8 cellular contexts compared by ENCODE assay signal in genomic region chr10:75400769-75401568, GRCh38. TPM values are rescaled to one million over a fixed set of nuclear protein-coding genes. Genes with fewer than 3 reads are reported as not detected.
DNase-seq lines count a peak whose midpoint lies in the region; ATAC-seq and TF ChIP-seq lines count a peak whose summit lies in the region.

No MANE protein-coding gene starts in this region.

- H3K27ac Mint-ChIP-seq in activated naive CD4-positive, alpha-beta T cell treated with anti-CD3 and anti-CD28 coated beads, Interleukin-2, amount 50 U/mL, for 72 hours = no peak overlapping the region

- H4K20me1 ChIP-seq in KMS-11 (ENCODE audit: insufficient read depth) = no peaks in the 10 kb centered on the region

- H3K4me1 ChIP-seq in KMS-11 (ENCODE audit: low read depth, poor library complexity, severe bottlenecking) (no peaks in the 10 kb centered on the region), prostate gland (replicated peaks) (peaks cover 9% of the 10 kb centered on the region)

- H3K9me3 Mint-ChIP-seq in activated naive CD4-positive, alpha-beta T cell treated with anti-CD3 and anti-CD28 coated beads, Interleukin-2, amount 50 U/mL, for 72 hours = peaks cover 0 to 4% of the 10 kb centered on the region in 2 donors

- H3K79me2 ChIP-seq in KMS-11 (ENCODE audit: insufficient read depth, low read depth) = peaks cover 21% of the 10 kb centered on the region

- peak overlapping the region; percentile 71 for H3K4me2 ChIP-seq in KMS-11

- ATAC-seq in GM19467 (IDR thresholded peaks at IDR 0.05; ENCODE audit: unreplicated experiment) (peak; percentile 16), left cardiac atrium (peak; percentile 16 to 43)
- peak; percentile 46 to 47 for ATAC-seq in activated naive CD4-positive, alpha-beta T cell treated with anti-CD3 and anti-CD28 coated beads, Interleukin-2, amount 50 U/mL, for 72 hours

- peak overlapping the region; percentile 91 for H2AFZ ChIP-seq in KMS-11 (ENCODE audit: low read depth)

- intact Hi-C loops in left cardiac atrium (cut with DNase I) = loop anchor here (2.0 to 10.0 kb wide), 7 partner anchors 254 to 1374 kb away; no protein-coding TSS in a partner anchor
- intact Hi-C loops in prostate gland (cut with DNase I) = loop anchor here (2.0 to 10.0 kb wide), 7 partner anchors 261 to 1704 kb away; no protein-coding TSS in a partner anchor

- H3K36me3 ChIP-seq in KMS-11 (ENCODE audit: insufficient read depth) (no peaks in the 10 kb centered on the region), prostate gland (peaks cover 0 to 14% of the 10 kb centered on the region in 2 donors)

- H3K9me3 ChIP-seq in prostate gland = no peaks in the 10 kb centered on the region

- under 1% methylated on average over 68 of the region's 68 CpGs for WGBS in prostate gland

- H3K4me3 ChIP-seq in KMS-11 (IDR thresholded peaks at IDR 0.05; ENCODE audit: insufficient read depth, low read depth, low read length) (no peak overlapping the region), prostate gland (peak overlapping the region; percentile 98 to 100)

- H3K27ac ChIP-seq in KMS-11 (peak overlapping the region; percentile 61), prostate gland (peak overlapping the region; percentile 98 to 99)

- TF ChIP-seq CTCF in KMS-11 (conservative IDR thresholded peaks at IDR 0.05; ENCODE audit: low read depth, low read length) (no peak), prostate gland (IDR thresholded peaks at IDR 0.05) (peak in 1 of 4 experiments; percentile 1)

- peaks cover 5 to 16% of the 10 kb centered on the region in 2 donors for H3K36me3 Mint-ChIP-seq in activated naive CD4-positive, alpha-beta T cell treated with anti-CD3 and anti-CD28 coated beads, Interleukin-2, amount 50 U/mL, for 72 hours

- H3K9ac ChIP-seq in KMS-11 = peak overlapping the region; percentile 59

- DNase-seq in Daoy (ENCODE audit: low read depth) (peak; percentile 65), left cardiac atrium (peak; percentile 75), prostate gland (ENCODE audit: low spot score) (peak; percentile 49), globus pallidus (ENCODE audit: low spot score) (no peak), D341Med (ENCODE audit: low spot score) (no peak)
- DNase-seq in activated naive CD4-positive, alpha-beta T cell treated with anti-CD3 and anti-CD28 coated beads, Interleukin-2, amount 50 U/mL, for 72 hours (ENCODE audit: low spot score in 2 of 2) = peak in 1 of 2 donors; percentile 45

- no peak for TF ChIP-seq POLR2A in prostate gland (IDR thresholded peaks at IDR 0.05)

- H3K27me3 ChIP-seq in KMS-11 (ENCODE audit: insufficient read depth, low read depth) = no peaks in the 10 kb centered on the region
- H3K27me3 ChIP-seq in prostate gland (replicated peaks; ENCODE audit: insufficient read depth) = no peaks in the 10 kb centered on the region

RNA-seq across cellular contexts. Expression of gene ZNF503, which starts 0.6 kb away (rescaled TPM):
- total RNA-seq in Daoy (2014; rRNA removed; shearing (Covaris generic)) = 3.7 and 5.7 TPM in 2 replicates
- total RNA-seq in activated naive CD4-positive, alpha-beta T cell treated with anti-CD3 and anti-CD28 coated beads, Interleukin-2, amount 50 U/mL, for 72 hours = under 1 TPM; 0.16 to 0.93 TPM
- total RNA-seq in left cardiac atrium = 10 to 100 TPM; 12.0 to 14.3 TPM
- 10 to 100 TPM; 23.9 to 33.7 TPM for total RNA-seq in prostate gland

RNA-seq across cellular contexts. Expression of gene LRMDA, which starts 30.5 kb away (rescaled TPM):
- total RNA-seq in Daoy (2014; rRNA removed; shearing (Covaris generic)) = 1.6 TPM in 1 of 2 replicates, not detected in the other
- not detected for total RNA-seq in activated naive CD4-positive, alpha-beta T cell treated with anti-CD3 and anti-CD28 coated beads, Interleukin-2, amount 50 U/mL, for 72 hours
- total RNA-seq in left cardiac atrium (10 to 100 TPM; 40.6 to 57.8 TPM), prostate gland (10 to 100 TPM in 1 of 2 donors, 1 to 10 TPM in 1; 9.6 to 12.6 TPM)

Comparison
In these comparisons a context has a peak if more than half of its experiments do, and no peak if none do; other contexts are left out.
1. DNase-seq: peak in Daoy (single experiment), left cardiac atrium (single experiment) and prostate gland (single experiment); none in globus pallidus (single experiment) and D341Med (single experiment).
2. Peak in every context shown above with its lines, with median percentiles within 50 percentile points of each other: ATAC-seq.